Comparison of ENCODE assay signal across 7 cellular contexts in genomic region chr5:132420706-132421272, GRCh38. TPM values are rescaled to one million over a fixed set of nuclear protein-coding genes. Genes with fewer than 3 reads are reported as not detected.
A peak's percentile ranks its signal among the peaks of the same experiment; 100 is the strongest.
DNase-seq lines count a peak whose midpoint lies in the region; ATAC-seq and TF ChIP-seq lines count a peak whose summit lies in the region.

No MANE protein-coding gene starts in this region.

- no peaks in the 10 kb centered on the region for H3K9me3 ChIP-seq in lower lobe of right lung

- peak overlapping the region; percentile 65 for H3K4me3 Mint-ChIP-seq in activated CD4-positive, alpha-beta memory T cell treated with anti-CD3 and anti-CD28 coated beads, Interleukin-2, amount 10 ng/mL, durations not matched to agents 7 days and 5 days

- H3K27ac ChIP-seq in lower lobe of right lung: peak overlapping the region; percentile 89

- POLR2A ChIA-PET in activated CD4-positive, alpha-beta memory T cell treated with anti-CD3 and anti-CD28 coated beads, Interleukin-2, amount 10 ng/mL, durations not matched to agents 7 days and 5 days (lab: Charles Lee): interaction anchor here (0.9 to 14.2 kb wide), 7 partner anchors 9 to 64 kb away, joined by 3 to 1155 read pairs (median 14); partner anchors contain the start of gene IRF1

- peak overlapping the region; percentile 15 for H3K4me3 ChIP-seq in lower lobe of right lung

- H3K36me3 Mint-ChIP-seq in activated CD4-positive, alpha-beta memory T cell treated with anti-CD3 and anti-CD28 coated beads, Interleukin-2, amount 10 ng/mL, durations not matched to agents 7 days and 5 days (ENCODE audit: low read depth): peaks cover 81% of the 10 kb centered on the region

- CTCF ChIA-PET in activated CD4-positive, alpha-beta memory T cell treated with anti-CD3 and anti-CD28 coated beads, Interleukin-2, amount 10 ng/mL, durations not matched to agents 7 days and 5 days (lab: Charles Lee): interaction anchor here (0.6 to 1.5 kb wide), 20 partner anchors 9 to 585 kb away, joined by 3 to 42 read pairs (median 4); partner anchors contain the start of gene IRF1

- no peak for DNase-seq in activated CD4-positive, alpha-beta memory T cell treated with anti-CD3 and anti-CD28 coated beads, Interleukin-2, amount 10 ng/mL, durations not matched to agents 7 days and 5 days
- DNase-seq in lower lobe of right lung (no peak), middle frontal gyrus (ENCODE audit: extremely low spot score, low spot score) (no peak), NCI-H226 (no peak), NCI-H510A treated with DMSO at 0.1 percent for 48 hours (lab: John Stamatoyannopoulos, UW) (no peak)

- no peaks in the 10 kb centered on the region for H3K27me3 ChIP-seq in lower lobe of right lung (ENCODE audit: low read depth)

- ATAC-seq in GM18909 (IDR thresholded peaks at IDR 0.05; ENCODE audit: poor library complexity, unreplicated experiment): peak; percentile 56
- peak; percentile 47 for ATAC-seq in HG02943 (IDR thresholded peaks at IDR 0.05; ENCODE audit: low read depth, unreplicated experiment)
- ATAC-seq in lower lobe of right lung: peak; percentile 69 to 79

- H3K9me3 Mint-ChIP-seq in activated CD4-positive, alpha-beta memory T cell treated with anti-CD3 and anti-CD28 coated beads, Interleukin-2, amount 10 ng/mL, durations not matched to agents 7 days and 5 days: no peaks in the 10 kb centered on the region

- H3K36me3 ChIP-seq in lower lobe of right lung: peaks cover 17% of the 10 kb centered on the region

- TF ChIP-seq CTCF in lower lobe of right lung (IDR thresholded peaks at IDR 0.05): no peak

- H3K27me3 Mint-ChIP-seq in activated CD4-positive, alpha-beta memory T cell treated with anti-CD3 and anti-CD28 coated beads, Interleukin-2, amount 10 ng/mL, durations not matched to agents 7 days and 5 days: no peaks in the 10 kb centered on the region

- intact Hi-C loops in lower lobe of right lung (cut with DNase I): no loop called here

- H3K4me1 Mint-ChIP-seq in activated CD4-positive, alpha-beta memory T cell treated with anti-CD3 and anti-CD28 coated beads, Interleukin-2, amount 10 ng/mL, durations not matched to agents 7 days and 5 days: peaks cover 96% of the 10 kb centered on the region

- H3K4me1 ChIP-seq in lower lobe of right lung: peaks cover 96% of the 10 kb centered on the region

- peak overlapping the region; percentile 91 for H3K27ac Mint-ChIP-seq in activated CD4-positive, alpha-beta memory T cell treated with anti-CD3 and anti-CD28 coated beads, Interleukin-2, amount 10 ng/mL, durations not matched to agents 7 days and 5 days

RNA-seq across cellular contexts. Expression of gene SLC22A5, which starts 51.3 kb away (rescaled TPM):
- 1 to 10 TPM; 2.7 to 3.3 TPM for total RNA-seq in activated CD4-positive, alpha-beta memory T cell treated with anti-CD3 and anti-CD28 coated beads, Interleukin-2, amount 10 ng/mL, durations not matched to agents 7 days and 5 days
- total RNA-seq in lower lobe of right lung: 12.6 TPM
